Comparison of ENCODE assay signal across 1 cellular context in the genomic region with DNA sequence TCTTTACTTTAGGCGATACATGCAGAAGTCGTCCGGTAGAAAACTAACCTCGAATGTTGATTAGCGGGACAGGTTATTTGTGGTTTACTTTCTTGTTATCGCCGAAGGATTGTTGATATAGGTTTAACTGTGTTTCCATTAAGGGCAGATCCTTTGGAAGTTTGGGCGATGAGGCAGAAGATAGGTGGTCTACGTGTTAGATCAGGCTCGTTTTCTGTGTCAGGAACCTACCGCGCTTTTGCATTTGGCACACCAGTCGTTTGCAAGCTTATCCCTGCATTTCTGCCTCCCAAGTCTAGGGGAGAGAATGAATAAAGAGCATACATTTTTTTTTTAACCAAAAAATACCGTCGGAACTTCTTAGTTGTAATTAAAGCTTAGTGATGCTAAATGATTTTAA.
TF ChIP-seq lines count a peak whose summit lies in the region.

No MANE protein-coding gene starts in this region.

TF ChIP-seq in H1, 55 proteins besides CTCF, POLR2A, EP300 and RAD21:
- no peak for TF ChIP-seq CHD1 (IDR thresholded peaks at IDR 0.05; ENCODE audit: low read depth, low read length)
- TF ChIP-seq SRF (IDR thresholded peaks at IDR 0.05; ENCODE audit: low read depth, low read length), result no peak
- TF ChIP-seq SIN3A (conservative IDR thresholded peaks at IDR 0.05 in 1 of 2, IDR thresholded peaks at IDR 0.05 in 1 of 2; ENCODE audit: low read depth in 1 of 2, low read length in 2 of 2), result 0 out of 4 replicates have a peak, but pooled peaks of 1 of the 2 experiments have one; percentile 8
- TF ChIP-seq ZNF274 (IDR thresholded peaks at IDR 0.05; ENCODE audit: borderline replicate concordance, extremely low read depth, low read length), result no peak
- no peak for TF ChIP-seq HDAC2 (IDR thresholded peaks at IDR 0.05; ENCODE audit: borderline replicate concordance in 1 of 2, low read depth in 2 of 2, low read length in 2 of 2)
